In genomic region chr21:15066231-15066577, GRCh38 we compare ENCODE assay signal across 8 cellular contexts. TPM values are rescaled to one million over a fixed set of nuclear protein-coding genes. Genes with fewer than 3 reads are reported as not detected.
DNase-seq lines count a peak whose midpoint lies in the region; ATAC-seq, FAIRE-seq and TF ChIP-seq lines count a peak whose summit lies in the region.

No MANE protein-coding gene starts in this region.

- intact Hi-C loops in adrenal gland (cut with DNase I) (loop anchor here (5.0 to 10.0 kb wide), 3 partner anchors 139 to 416 kb away; no protein-coding TSS in a partner anchor), HepG2 (cut with micrococcal nuclease; ENCODE audit: unreplicated experiment) (loop anchor here (5.0 kb wide), 2 partner anchors 69 to 226 kb away; no protein-coding TSS in a partner anchor), thyroid gland (cut with DNase I) (no loop called here)

- 0 to 2% (median 0%) methylated on average over 6 of the region's 6 CpGs for WGBS in adrenal gland, 4 donors
- WGBS in HepG2 (ENCODE audit: low lambda C conversion rate), result 5% methylated on average over 6 of the region's 6 CpGs
- WGBS in thyroid gland, 2 donors, result 12 to 17% methylated on average over 6 of the region's 6 CpGs

- H3K27ac Mint-ChIP-seq in activated CD8-positive, alpha-beta memory T cell treated with anti-CD3 and anti-CD28 coated beads, Interleukin-2, amount 10 ng/mL, durations not matched to agents 7 days and 5 days, result peak overlapping the region; percentile 91

- peaks cover 49% of the 10 kb centered on the region for H3K79me2 ChIP-seq in HepG2 (ENCODE audit: insufficient read depth, low read length)

- no TSS peak for BruUV-seq in HepG2 (replicated peaks; lab: Mats Ljungman, UMichigan)

- no peak for DNase-seq in activated CD8-positive, alpha-beta memory T cell treated with anti-CD3 and anti-CD28 coated beads, Interleukin-2, amount 10 ng/mL, durations not matched to agents 7 days and 5 days
- DNase-seq in activated CD8-positive, alpha-beta memory T cell treated with anti-CD3 and anti-CD28 coated beads, Interleukin-2, amount 50 U/mL, for 48 hours, result no peak
- DNase-seq in adrenal gland, result peak in 1 of 7 donors; percentile 8
- DNase-seq in HepG2 (ENCODE audit: low spot score), result no peak
- DNase-seq in thyroid gland, result no peak
- no peak for DNase-seq in mucosa of gallbladder (ENCODE audit: low spot score)
- no peak for DNase-seq in NCI-H146 treated with DMSO at 0.1 percent for 48 hours (lab: John Stamatoyannopoulos, UW; ENCODE audit: unreplicated experiment)
- DNase-seq in LoVo (ENCODE audit: low spot score), result no peak

- ATAC-seq in activated CD8-positive, alpha-beta memory T cell treated with anti-CD3 and anti-CD28 coated beads, Interleukin-2, amount 10 ng/mL, durations not matched to agents 7 days and 5 days, result no peak
- ATAC-seq in HepG2, result no peak

- TF ChIP-seq CTCF in adrenal gland (IDR thresholded peaks at IDR 0.05) (no peak), HepG2 (CRISPR knock-in tag; IDR thresholded peaks at IDR 0.05) (no peak), thyroid gland (IDR thresholded peaks at IDR 0.05) (no peak)

- no peak overlapping the region for H2AFZ ChIP-seq in HepG2 (ENCODE audit: low read length)

- H3K27me3 Mint-ChIP-seq in activated CD8-positive, alpha-beta memory T cell treated with anti-CD3 and anti-CD28 coated beads, Interleukin-2, amount 10 ng/mL, durations not matched to agents 7 days and 5 days, result peaks cover 37% of the 10 kb centered on the region

- H3K9me3 ChIP-seq in adrenal gland (replicated peaks in 1 of 3) (no peaks in the 10 kb centered on the region), HepG2 (ENCODE audit: low read length) (no peaks in the 10 kb centered on the region), thyroid gland (no peaks in the 10 kb centered on the region)

- peaks cover 19% of the 10 kb centered on the region for H4K20me1 ChIP-seq in HepG2 (ENCODE audit: insufficient read depth, low read length)

- no peak for TF ChIP-seq POLR2A in adrenal gland (IDR thresholded peaks at IDR 0.05)
- no peak for TF ChIP-seq POLR2A in HepG2 (IDR thresholded peaks at IDR 0.05; ENCODE audit: insufficient read depth in 1 of 2, low read depth in 2 of 2, low read length in 2 of 2)
- TF ChIP-seq POLR2A in thyroid gland (IDR thresholded peaks at IDR 0.05), result no peak

- POLR2A ChIA-PET in HepG2 (lab: Yijun Ruan, JAX), result interaction anchor here (0.9 to 2.6 kb wide), 10 partner anchors 12 to 416 kb away, joined by 3 to 35 read pairs (median 6); no protein-coding TSS in a partner anchor

- H3K27me3 ChIP-seq in adrenal gland (no peaks in the 10 kb centered on the region), HepG2 (ENCODE audit: control insufficient read depth in 1 of 2, insufficient read depth in 2 of 2, low read length in 2 of 2) (peaks cover 0 to 4% of the 10 kb centered on the region in 2 experiments; a peak in 1 of 5 replicates), thyroid gland (no peaks in the 10 kb centered on the region)

- no peaks in the 10 kb centered on the region for H3K9me3 Mint-ChIP-seq in activated CD8-positive, alpha-beta memory T cell treated with anti-CD3 and anti-CD28 coated beads, Interleukin-2, amount 10 ng/mL, durations not matched to agents 7 days and 5 days (ENCODE audit: low read depth)

- no peaks in the 10 kb centered on the region for H3K36me3 Mint-ChIP-seq in activated CD8-positive, alpha-beta memory T cell treated with anti-CD3 and anti-CD28 coated beads, Interleukin-2, amount 10 ng/mL, durations not matched to agents 7 days and 5 days

- H3K27ac ChIP-seq in adrenal gland, result peak overlapping the region; percentile 92 to 99 (median 96)
- peak overlapping the region; percentile 95 for H3K27ac ChIP-seq in HepG2 (ENCODE audit: extremely low read length, insufficient read depth, low read length)
- H3K27ac ChIP-seq in thyroid gland, result peak overlapping the region; percentile 10 to 97 (median 85)

- H3K4me3 Mint-ChIP-seq in activated CD8-positive, alpha-beta memory T cell treated with anti-CD3 and anti-CD28 coated beads, Interleukin-2, amount 10 ng/mL, durations not matched to agents 7 days and 5 days, result peak overlapping the region; percentile 83

- H3K4me1 Mint-ChIP-seq in activated CD8-positive, alpha-beta memory T cell treated with anti-CD3 and anti-CD28 coated beads, Interleukin-2, amount 10 ng/mL, durations not matched to agents 7 days and 5 days, result peaks cover 24% of the 10 kb centered on the region

- no peak for FAIRE-seq in HepG2 (lab: Jason Lieb, UNC)

- no peaks in the 10 kb centered on the region for H3K36me3 ChIP-seq in adrenal gland (replicated peaks in 1 of 2)
- no peaks in the 10 kb centered on the region for H3K36me3 ChIP-seq in HepG2 (replicated peaks in 1 of 2; ENCODE audit: control insufficient read depth in 1 of 2, insufficient read depth in 2 of 2, low read length in 2 of 2)
- no peaks in the 10 kb centered on the region for H3K36me3 ChIP-seq in thyroid gland

- TF ChIP-seq RAD21 in HepG2 (CRISPR knock-in tag; IDR thresholded peaks at IDR 0.05), result no peak

- H3K4me1 ChIP-seq in adrenal gland (replicated peaks in 1 of 2) (peaks cover 16 to 26% of the 10 kb centered on the region in 2 donors), HepG2 (ENCODE audit: insufficient read depth, low read length) (peaks cover 31% of the 10 kb centered on the region), thyroid gland (peaks cover 6 to 14% of the 10 kb centered on the region in 2 donors)

- peak overlapping the region; percentile 76 for H3K4me2 ChIP-seq in HepG2 (ENCODE audit: low read depth, low read length)

- CTCF ChIA-PET in activated CD8-positive, alpha-beta memory T cell treated with anti-CD3 and anti-CD28 coated beads, Interleukin-2, amount 10 ng/mL, durations not matched to agents 7 days and 5 days (lab: Charles Lee), result interaction anchor here (1.4 to 1.6 kb wide), 3 partner anchors 14 to 416 kb away, joined by 4 read pairs; no protein-coding TSS in a partner anchor
- CTCF ChIA-PET in HepG2 (lab: Yijun Ruan, JAX; ENCODE audit: low intra/inter-chr PET ratio, low total read pairs), result no interaction called here

- H3K4me3 ChIP-seq in adrenal gland (peak overlapping the region in 3 of 4 donors; percentile 21 to 90 (median 86)), HepG2 (replicated peaks in 1 of 3; ENCODE audit: insufficient read depth in 1 of 3, low read depth in 2 of 3, low read length in 3 of 3) (peak overlapping the region; percentile 83 to 95 (median 92)), thyroid gland (replicated peaks in 1 of 3) (peak overlapping the region in 2 of 3 donors; percentile 27 to 75)

- H3K9ac ChIP-seq in HepG2 (ENCODE audit: insufficient read depth, low read depth, low read length), result peak overlapping the region; percentile 97

- TF ChIP-seq EP300 in HepG2 (IDR thresholded peaks at IDR 0.05; ENCODE audit: low read depth in 2 of 2, low read length in 2 of 2) (no peak), HepG2 (CRISPR knock-in tag; IDR thresholded peaks at IDR 0.05; ENCODE audit: borderline replicate concordance) (no peak)

- in situ Hi-C loops in HepG2 (cut with HindIII; ENCODE audit: extremely low pct_ligation_motif_present, low pct_unique_long_range_greater_than_20kb), result loop anchor here (10.0 kb wide), 3 partner anchors 149 to 419 kb away; no protein-coding TSS in a partner anchor

TF ChIP-seq in HepG2, 621 proteins besides CTCF, POLR2A, EP300 and RAD21:
- TF ChIP-seq ZNF501 (CRISPR knock-in tag; IDR thresholded peaks at IDR 0.05) (no peak), PRPF4 (IDR thresholded peaks at IDR 0.05; ENCODE audit: low read depth, low read length, poor library complexity, severe bottlenecking) (no peak), KMT2B (CRISPR knock-in tag; IDR thresholded peaks at IDR 0.05) (0 out of 2 replicates have a peak, but pooled peaks have one; percentile 1), ZNF251 (CRISPR knock-in tag; IDR thresholded peaks at IDR 0.05) (no peak)
TF ChIP-seq in HepG2: peak in this region for 1.

RNA-seq across cellular contexts. Expression of gene NRIP1, which starts 1.4 kb away (rescaled TPM):
- total RNA-seq in activated CD8-positive, alpha-beta memory T cell treated with anti-CD3 and anti-CD28 coated beads, Interleukin-2, amount 10 ng/mL, durations not matched to agents 7 days and 5 days, result 10 to 100 TPM; 13.2 to 18.8 TPM
- 10 to 100 TPM; 27.4 to 75.8 (median 50.0) TPM for total RNA-seq in adrenal gland
- 10 to 100 TPM in 1 of 3 donors, 1 to 10 TPM in 2; 8.0 to 31.4 (median 8.6) TPM for polyA plus RNA-seq in adrenal gland
- total RNA-seq in HepG2 (2016; rRNA removed; fragmentation: Illumina TruSeq; extraction: Trizol), result 69.0 and 99.0 TPM in 2 replicates
- total RNA-seq in HepG2 (2016; cell fraction: cytosol; rRNA removed; fragmentation: Illumina TruSeq; extraction: Trizol; ENCODE audit: low read depth), result 27.6 and 36.4 TPM in 2 replicates
- 66.8 and 94.5 TPM in 2 replicates for total RNA-seq in HepG2 (2016; cell fraction: insoluble cytoplasmic fraction; rRNA removed; fragmentation: Illumina TruSeq; extraction: Trizol)
- total RNA-seq in HepG2 (2016; cell fraction: membrane; rRNA removed; fragmentation: Illumina TruSeq; extraction: Trizol), result 25.1 and 28.0 TPM in 2 replicates
- 94.9 and 106 TPM in 2 replicates for total RNA-seq in HepG2 (2016; cell fraction: nucleus; rRNA removed; fragmentation: Illumina TruSeq; extraction: Trizol)
- 18.1 and 21.0 TPM in 2 replicates for polyA plus RNA-seq in HepG2 (2011; rRNA removed)
- 7.6 and 13.3 TPM in 2 replicates for polyA plus RNA-seq in HepG2 (2011; cell fraction: cytosol; rRNA removed)
- polyA plus RNA-seq in HepG2 (2011; cell fraction: nucleus; rRNA removed), result 13.9 and 17.0 TPM in 2 replicates
- polyA plus RNA-seq in HepG2 (2012), result 28.1 and 32.1 TPM in 2 replicates
- 1.1 and 1.3 TPM in 2 replicates for polyA plus RNA-seq in HepG2 (2016; cell fraction: cytosol; fragmentation: Illumina TruSeq; extraction: Trizol; ENCODE audit: low read depth)
- 40.5 and 44.9 TPM in 2 replicates for polyA plus RNA-seq in HepG2 (2016; cell fraction: insoluble cytoplasmic fraction; fragmentation: Illumina TruSeq; extraction: Trizol; ENCODE audit: low read depth)
- 4.3 and 4.9 TPM in 2 replicates for polyA plus RNA-seq in HepG2 (2016; cell fraction: membrane; fragmentation: Illumina TruSeq; extraction: Trizol; ENCODE audit: low read depth)
- polyA plus RNA-seq in HepG2 (2016; cell fraction: nucleus; fragmentation: Illumina TruSeq; extraction: Trizol; ENCODE audit: insufficient read depth, low read depth), result 46.0 and 49.0 TPM in 2 replicates
- 5.6 and 32.4 TPM in 2 replicates for polyA minus RNA-seq in HepG2 (2011; rRNA and poly(A)+ RNA removed; ENCODE audit: low replicate concordance)
- polyA minus RNA-seq in HepG2 (2011; cell fraction: cytosol; rRNA and poly(A)+ RNA removed), result 42.3 and 56.3 TPM in 2 replicates
- 188 and 226 TPM in 2 replicates for polyA minus RNA-seq in HepG2 (2011; cell fraction: nucleus; rRNA and poly(A)+ RNA removed)
- 10 to 100 TPM; 19.4 to 37.5 (median 28.2) TPM for total RNA-seq in thyroid gland
- 34.4 TPM for total RNA-seq in mucosa of gallbladder
